In the genomic region with DNA sequence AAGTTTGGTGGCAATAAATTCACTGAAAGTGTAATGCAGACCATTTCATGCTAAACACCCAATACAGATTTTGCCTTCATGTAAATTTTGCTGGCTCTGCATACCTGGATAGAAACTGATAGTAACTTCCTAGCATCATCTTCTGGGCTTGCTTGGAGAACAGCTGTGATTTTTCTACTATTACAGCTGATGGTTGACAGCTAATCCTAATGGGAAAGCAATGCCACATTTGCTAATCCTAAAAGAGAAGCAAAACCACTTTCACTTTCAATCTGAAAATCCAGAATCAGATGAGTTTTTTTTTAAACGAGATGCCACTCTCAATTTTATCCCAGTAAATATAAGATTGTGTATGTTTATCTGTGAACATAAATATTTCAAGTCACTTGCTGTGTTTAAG, we compare ENCODE assay signal across 13 cellular contexts.
"Had no signal": no experiment of that assay in that cellular context is flagged by ENCODE, and none has a peak within 500 bp of the region (broad histone marks: within the 10 kb centered on the region; RNA-seq: fewer than 3 reads in every experiment).

No MANE protein-coding gene starts in this region.

- H3K27ac ChIP-seq: body of pancreas, coronary artery, hepatocyte, right atrium auricular region had no signal

- H3K79me2 ChIP-seq: hepatocyte had no signal

- H2AFZ ChIP-seq: hepatocyte had no signal

- ATAC-seq: activated CD4-positive, CD25-positive, alpha-beta regulatory T cell treated with anti-CD3 and anti-CD28 coated beads, Interleukin-2, amount 50 U/mL, for 24 hours; body of pancreas; esophagus mucosa; left ventricle myocardium superior had no signal

- H3K27me3 ChIP-seq: body of pancreas, hepatocyte, right atrium auricular region had no signal

- H3K4me2 ChIP-seq: hepatocyte had no signal

- DNase-seq: activated naive CD8-positive, alpha-beta T cell treated with anti-CD3 and anti-CD28 coated beads for 36 hours; amygdala; body of pancreas; central memory CD4-positive, alpha-beta T cell; left ventricle myocardium superior; nephron progenitor cell; occipital lobe; small intestine had no signal

- H3K4me1 ChIP-seq: body of pancreas, right atrium auricular region had no signal

- H3K36me3 ChIP-seq: right atrium auricular region had no signal

- H3K4me3 ChIP-seq: body of pancreas, coronary artery, hepatocyte, right atrium auricular region had no signal

- H3K9me3 ChIP-seq: body of pancreas had no signal
